ENCODE assay signal across 4 cellular contexts in genomic region chr9:77690723-77691122, GRCh38. TPM values are rescaled to one million over a fixed set of nuclear protein-coding genes. Genes with fewer than 3 reads are reported as not detected.
"Had no signal": no experiment of that assay in that cellular context is flagged by ENCODE, and none has a peak within 500 bp of the region (broad histone marks: within the 10 kb centered on the region; RNA-seq: fewer than 3 reads in every experiment).

No MANE protein-coding gene starts in this region.

RNA-seq across cellular contexts. Expression of gene GNA14, which starts 42.6 kb away (rescaled TPM):
- total RNA-seq: mononuclear cell had no signal
- polyA plus RNA-seq: immature natural killer cell; mammary epithelial cell; naive thymus-derived CD4-positive, alpha-beta T cell had no signal
